Comparison of ENCODE assay signal across 9 cellular contexts in the genomic region with DNA sequence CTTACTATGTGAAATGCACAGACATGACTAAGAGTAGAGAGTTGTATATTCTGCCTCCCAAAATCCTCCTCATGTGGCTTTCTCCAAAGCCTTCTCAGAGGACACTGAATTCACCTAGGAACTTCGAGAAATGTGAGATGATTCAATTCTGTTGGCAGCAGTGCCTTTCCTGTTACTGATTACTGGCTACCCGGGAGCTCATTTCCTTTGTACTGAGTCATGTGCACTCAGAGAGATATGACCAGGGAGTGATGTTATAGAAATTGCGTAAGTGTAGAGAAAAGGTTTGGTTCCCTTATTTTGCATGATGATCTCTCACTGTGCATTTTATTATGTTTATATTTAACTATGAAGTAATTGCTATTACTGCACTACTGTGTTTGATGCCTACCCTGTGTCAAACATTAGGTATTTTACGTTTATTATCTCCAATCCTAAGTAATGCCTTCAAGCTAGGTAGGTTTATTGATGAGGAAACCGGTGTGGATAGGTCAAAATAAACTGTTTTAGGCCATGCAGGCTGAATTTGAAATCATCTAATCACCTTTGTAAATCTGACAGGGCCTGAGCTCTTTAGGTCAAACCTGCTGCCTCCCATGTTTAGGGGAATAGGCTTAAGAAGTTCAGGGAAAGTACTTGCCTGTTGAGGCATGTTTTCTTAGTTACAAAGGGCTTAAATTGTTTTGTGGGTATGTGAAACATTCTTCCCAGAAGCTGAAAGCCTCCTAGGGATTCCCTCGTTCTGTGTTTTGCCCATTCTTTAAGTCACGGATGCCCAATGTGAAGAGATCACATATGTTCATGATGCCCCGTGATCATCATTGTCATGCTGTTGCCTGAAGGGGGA.
DNase-seq lines count a peak whose midpoint lies in the region; ATAC-seq and TF ChIP-seq lines count a peak whose summit lies in the region.
"Had no signal": no experiment of that assay in that cellular context is flagged by ENCODE, and none has a peak within 500 bp of the region (broad histone marks: within the 10 kb centered on the region; RNA-seq: fewer than 3 reads in every experiment).

No MANE protein-coding gene starts in this region.

- H3K4me1 Mint-ChIP-seq in activated CD4-positive, alpha-beta memory T cell treated with anti-CD3 and anti-CD28 coated beads for 36 hours (ENCODE audit: low read depth) = peaks cover 15% of the 10 kb centered on the region
- H3K4me1 Mint-ChIP-seq in activated CD4-positive, alpha-beta memory T cell treated with anti-CD3 and anti-CD28 coated beads, Interleukin-2, amount 10 ng/mL, durations not matched to agents 7 days and 5 days = peaks cover 12% of the 10 kb centered on the region
- peaks cover 25% of the 10 kb centered on the region for H3K4me1 Mint-ChIP-seq in endothelial cell (ENCODE audit: unreplicated experiment)
- H3K4me1 Mint-ChIP-seq in naive thymus-derived CD4-positive, alpha-beta T cell = peaks cover 0 to 13% (median 0%) of the 10 kb centered on the region in 7 donors

- intact Hi-C loops in activated CD4-positive, alpha-beta memory T cell treated with anti-CD3 and anti-CD28 coated beads for 36 hours (cut with micrococcal nuclease) = loop anchor here (5.0 kb wide), 1 partner anchor 216 kb away; no protein-coding TSS in a partner anchor
- intact Hi-C loops in PC-3 (cut with micrococcal nuclease) = loop anchor here (5.0 kb wide), 1 partner anchor 84 kb away; the partner anchor contains the start of gene FMNL2
- intact Hi-C loops in naive thymus-derived CD4-positive, alpha-beta T cell (cut with micrococcal nuclease) = no loop called here

- H4K20me1 ChIP-seq in PC-3 (ENCODE audit: low read length) = no peaks in the 10 kb centered on the region

- BruUV-seq in PC-3 (replicated peaks; lab: Mats Ljungman, UMichigan) = no TSS peak

- peak overlapping the region; percentile 65 for H3K4me2 ChIP-seq in PC-3 (ENCODE audit: low read length)

- TF ChIP-seq CTCF in PC-3 (conservative IDR thresholded peaks at IDR 0.05; ENCODE audit: low read depth, low read length) (no peak), endothelial cell (IDR thresholded peaks at IDR 0.05; ENCODE audit: unreplicated experiment) (no peak)

- DNase-seq in activated CD4-positive, alpha-beta memory T cell treated with anti-CD3 and anti-CD28 coated beads for 36 hours = peak; percentile 15
- no peak for DNase-seq in activated CD4-positive, alpha-beta memory T cell treated with anti-CD3 and anti-CD28 coated beads, Interleukin-2, amount 10 ng/mL, durations not matched to agents 7 days and 5 days
- DNase-seq in PC-3 (peak; percentile 98), endothelial cell (ENCODE audit: low spot score) (no peak), 8988T (no peak), germinal center (ENCODE audit: low spot score) (no peak)
- DNase-seq in naive thymus-derived CD4-positive, alpha-beta T cell = no peak

- H3K9me3 Mint-ChIP-seq in activated CD4-positive, alpha-beta memory T cell treated with anti-CD3 and anti-CD28 coated beads for 36 hours = no peaks in the 10 kb centered on the region
- H3K9me3 Mint-ChIP-seq in activated CD4-positive, alpha-beta memory T cell treated with anti-CD3 and anti-CD28 coated beads, Interleukin-2, amount 10 ng/mL, durations not matched to agents 7 days and 5 days = no peaks in the 10 kb centered on the region
- no peaks in the 10 kb centered on the region for H3K9me3 Mint-ChIP-seq in endothelial cell (ENCODE audit: unreplicated experiment)
- peaks cover 0 to 1% (median 0%) of the 10 kb centered on the region in 11 donors for H3K9me3 Mint-ChIP-seq in naive thymus-derived CD4-positive, alpha-beta T cell

- peak overlapping the region; percentile 82 for H3K27ac ChIP-seq in PC-3 (ENCODE audit: low read length)
- H3K27ac ChIP-seq in naive thymus-derived CD4-positive, alpha-beta T cell (ENCODE audit: low read depth, low read length) = no peak overlapping the region
- H3K27ac ChIP-seq: tibial artery had no signal

- no peak overlapping the region for H3K4me3 Mint-ChIP-seq in activated CD4-positive, alpha-beta memory T cell treated with anti-CD3 and anti-CD28 coated beads for 36 hours
- H3K4me3 Mint-ChIP-seq in activated CD4-positive, alpha-beta memory T cell treated with anti-CD3 and anti-CD28 coated beads, Interleukin-2, amount 10 ng/mL, durations not matched to agents 7 days and 5 days = no peak overlapping the region
- H3K4me3 Mint-ChIP-seq in endothelial cell (ENCODE audit: unreplicated experiment) = no peak overlapping the region
- H3K4me3 Mint-ChIP-seq in naive thymus-derived CD4-positive, alpha-beta T cell = no peak overlapping the region

- no peak overlapping the region for H3K27ac Mint-ChIP-seq in activated CD4-positive, alpha-beta memory T cell treated with anti-CD3 and anti-CD28 coated beads for 36 hours
- H3K27ac Mint-ChIP-seq in activated CD4-positive, alpha-beta memory T cell treated with anti-CD3 and anti-CD28 coated beads, Interleukin-2, amount 10 ng/mL, durations not matched to agents 7 days and 5 days = no peak overlapping the region
- peak overlapping the region; percentile 28 for H3K27ac Mint-ChIP-seq in endothelial cell (ENCODE audit: unreplicated experiment)
- no peak overlapping the region for H3K27ac Mint-ChIP-seq in naive thymus-derived CD4-positive, alpha-beta T cell

- H3K27me3 ChIP-seq in PC-3 (ENCODE audit: low read length) = no peaks in the 10 kb centered on the region
- no peaks in the 10 kb centered on the region for H3K27me3 ChIP-seq in naive thymus-derived CD4-positive, alpha-beta T cell (ENCODE audit: control insufficient read depth in 2 of 2, insufficient read depth in 2 of 2, low read length in 2 of 2)
- H3K27me3 ChIP-seq: tibial artery had no signal

- H3F3A ChIP-seq in PC-3 (ENCODE audit: low read length, unreplicated experiment) = peaks cover 5% of the 10 kb centered on the region

- no peak overlapping the region for H3K4me3 ChIP-seq in PC-3 (ENCODE audit: low read length)
- no peak overlapping the region for H3K4me3 ChIP-seq in naive thymus-derived CD4-positive, alpha-beta T cell (ENCODE audit: low read length)
- H3K4me3 ChIP-seq: tibial artery had no signal

- H3K9me3 ChIP-seq in PC-3 (ENCODE audit: low read length) = no peaks in the 10 kb centered on the region
- no peaks in the 10 kb centered on the region for H3K9me3 ChIP-seq in naive thymus-derived CD4-positive, alpha-beta T cell (ENCODE audit: control insufficient read depth in 2 of 3, low read length in 3 of 3)
- H3K9me3 ChIP-seq: tibial artery had no signal

- peaks cover 49% of the 10 kb centered on the region for H3K79me2 ChIP-seq in PC-3 (ENCODE audit: low read length)

- H3K36me3 Mint-ChIP-seq in activated CD4-positive, alpha-beta memory T cell treated with anti-CD3 and anti-CD28 coated beads for 36 hours = no peaks in the 10 kb centered on the region
- H3K36me3 Mint-ChIP-seq in activated CD4-positive, alpha-beta memory T cell treated with anti-CD3 and anti-CD28 coated beads, Interleukin-2, amount 10 ng/mL, durations not matched to agents 7 days and 5 days (ENCODE audit: low read depth) = no peaks in the 10 kb centered on the region
- H3K36me3 Mint-ChIP-seq in endothelial cell (ENCODE audit: low read depth, unreplicated experiment) = no peaks in the 10 kb centered on the region
- H3K36me3 Mint-ChIP-seq in naive thymus-derived CD4-positive, alpha-beta T cell = no peaks in the 10 kb centered on the region

- H3K9me2 ChIP-seq in PC-3 (replicated peaks; ENCODE audit: low read length) = no peaks in the 10 kb centered on the region

- CTCF ChIA-PET in activated CD4-positive, alpha-beta memory T cell treated with anti-CD3 and anti-CD28 coated beads for 36 hours (lab: Charles Lee) = no interaction called here
- CTCF ChIA-PET in activated CD4-positive, alpha-beta memory T cell treated with anti-CD3 and anti-CD28 coated beads, Interleukin-2, amount 10 ng/mL, durations not matched to agents 7 days and 5 days (lab: Charles Lee) = no interaction called here
- CTCF ChIA-PET in PC-3 (lab: Charles Lee) = no interaction called here
- CTCF ChIA-PET in naive thymus-derived CD4-positive, alpha-beta T cell (lab: Charles Lee) = no interaction called here

- peak overlapping the region; percentile 23; the same call in 1 of the 2 replicates for H3K9ac ChIP-seq in PC-3 (ENCODE audit: low read length)

- no peaks in the 10 kb centered on the region for H3K36me3 ChIP-seq in PC-3 (ENCODE audit: low read depth, low read length)
- no peaks in the 10 kb centered on the region for H3K36me3 ChIP-seq in naive thymus-derived CD4-positive, alpha-beta T cell (ENCODE audit: control insufficient read depth in 2 of 3, insufficient read depth in 3 of 3, low read length in 3 of 3)
- H3K36me3 ChIP-seq: tibial artery had no signal

- no peak overlapping the region for H2AFZ ChIP-seq in PC-3 (ENCODE audit: low read length)

- ATAC-seq in HG03064 (IDR thresholded peaks at IDR 0.05; ENCODE audit: low read depth, unreplicated experiment) = peak; percentile 90
- peak; percentile 95 for ATAC-seq in PC-3
- peak; percentile 79 for ATAC-seq in naive thymus-derived CD4-positive, alpha-beta T cell

- POLR2A ChIA-PET in activated CD4-positive, alpha-beta memory T cell treated with anti-CD3 and anti-CD28 coated beads for 36 hours (lab: Charles Lee) = interaction anchor here (0.9 kb wide), 1 partner anchor 15 kb away, joined by 3 read pairs; no protein-coding TSS in a partner anchor
- POLR2A ChIA-PET in activated CD4-positive, alpha-beta memory T cell treated with anti-CD3 and anti-CD28 coated beads, Interleukin-2, amount 10 ng/mL, durations not matched to agents 7 days and 5 days (lab: Charles Lee) = no interaction called here
- POLR2A ChIA-PET in PC-3 (lab: Charles Lee; ENCODE audit: unreplicated experiment) = no interaction called here
- POLR2A ChIA-PET in naive thymus-derived CD4-positive, alpha-beta T cell (lab: Charles Lee) = no interaction called here

- peaks cover 29% of the 10 kb centered on the region for H3K27me3 Mint-ChIP-seq in activated CD4-positive, alpha-beta memory T cell treated with anti-CD3 and anti-CD28 coated beads for 36 hours
- peaks cover 12% of the 10 kb centered on the region for H3K27me3 Mint-ChIP-seq in activated CD4-positive, alpha-beta memory T cell treated with anti-CD3 and anti-CD28 coated beads, Interleukin-2, amount 10 ng/mL, durations not matched to agents 7 days and 5 days
- no peaks in the 10 kb centered on the region for H3K27me3 Mint-ChIP-seq in endothelial cell (ENCODE audit: unreplicated experiment)
- peaks cover 0 to 20% (median 7%) of the 10 kb centered on the region in 5 donors for H3K27me3 Mint-ChIP-seq in naive thymus-derived CD4-positive, alpha-beta T cell

- peaks cover 26% of the 10 kb centered on the region for H3K4me1 ChIP-seq in PC-3 (ENCODE audit: insufficient read depth, low read length)
- no peaks in the 10 kb centered on the region for H3K4me1 ChIP-seq in naive thymus-derived CD4-positive, alpha-beta T cell (ENCODE audit: control insufficient read depth in 2 of 2, insufficient read depth in 2 of 2, low read length in 2 of 2)

Comparison
In these comparisons a context has a peak if more than half of its experiments do, and no peak if none do; other contexts are left out.
1. DNase-seq: peak in activated CD4-positive, alpha-beta memory T cell treated with anti-CD3 and anti-CD28 coated beads for 36 hours (single experiment) and PC-3 (single experiment); none in activated CD4-positive, alpha-beta memory T cell treated with anti-CD3 and anti-CD28 coated beads, Interleukin-2, amount 10 ng/mL, durations not matched to agents 7 days and 5 days (single experiment), endothelial cell (single experiment), naive thymus-derived CD4-positive, alpha-beta T cell (0 of 9), 8988T (single experiment) and germinal center (single experiment).
2. intact Hi-C loops: an anchor here in activated CD4-positive, alpha-beta memory T cell treated with anti-CD3 and anti-CD28 coated beads for 36 hours (5.0 kb wide) and PC-3 (5.0 kb wide); none called in naive thymus-derived CD4-positive, alpha-beta T cell.
3. Peak in every context shown above with its lines, with median percentiles within 50 percentile points of each other: ATAC-seq.